In genomic region chr9:9574080-9574479, GRCh38 we compare ENCODE assay signal across 10 cellular contexts.
"Had no signal": no experiment of that assay in that cellular context is flagged by ENCODE, and none has a peak within 500 bp of the region (broad histone marks: within the 10 kb centered on the region; RNA-seq: fewer than 3 reads in every experiment).

No MANE protein-coding gene starts in this region.

- FAIRE-seq: HTR-8/SVneo had no signal

- H3K9me3 ChIP-seq: HAP-1 had no signal

- H3K4me3 ChIP-seq: GM23248, HAP-1 had no signal

- DNase-seq: GM23248, GOT3, H7, HFFc6, Karpas-422, KBM-7 had no signal

- H3K4me1 ChIP-seq: HAP-1 had no signal

- ATAC-seq: HCT116 had no signal

- H3K36me3 ChIP-seq: HAP-1 had no signal

- H3K9ac ChIP-seq: GM23248, KMS-11 had no signal

- H3K27ac ChIP-seq: GM23248, KMS-11 had no signal
